In genomic region chr9:33307067-33307466, GRCh38 we compare ENCODE assay signal across 22 cellular contexts. TPM values are rescaled to one million over a fixed set of nuclear protein-coding genes. Genes with fewer than 3 reads are reported as not detected.
DNase-seq lines count a peak whose midpoint lies in the region; ATAC-seq, FAIRE-seq and TF ChIP-seq lines count a peak whose summit lies in the region.
"Had no signal": no experiment of that assay in that cellular context is flagged by ENCODE, and none has a peak within 500 bp of the region (broad histone marks: within the 10 kb centered on the region; RNA-seq: fewer than 3 reads in every experiment).

No MANE protein-coding gene starts in this region.

- ATAC-seq in activated CD8-positive, alpha-beta T cell treated with anti-CD3 and anti-CD28 coated beads for 36 hours: no peak
- no peak for ATAC-seq in activated CD8-positive, alpha-beta T cell treated with anti-CD3 and anti-CD28 coated beads, Interleukin-2, amount 10 ng/mL, durations not matched to agents 7 days and 5 days
- no peak for ATAC-seq in T-helper 17 cell
- ATAC-seq: GM12878 had no signal

- TF ChIP-seq CTCF in activated CD8-positive, alpha-beta T cell treated with anti-CD3 and anti-CD28 coated beads for 36 hours (IDR thresholded peaks at IDR 0.05): no peak
- TF ChIP-seq CTCF in osteocyte (IDR thresholded peaks at IDR 0.05): no peak

- no peaks in the 10 kb centered on the region for H3K9me3 Mint-ChIP-seq in activated CD8-positive, alpha-beta T cell treated with anti-CD3 and anti-CD28 coated beads for 36 hours
- H3K9me3 Mint-ChIP-seq in activated CD8-positive, alpha-beta T cell treated with anti-CD3 and anti-CD28 coated beads, Interleukin-2, amount 10 ng/mL, durations not matched to agents 7 days and 5 days (ENCODE audit: insufficient read depth): no peaks in the 10 kb centered on the region
- no peaks in the 10 kb centered on the region for H3K9me3 Mint-ChIP-seq in osteocyte (ENCODE audit: unreplicated experiment)
- H3K9me3 Mint-ChIP-seq: CD4-positive, alpha-beta T cell had no signal

- POLR2A ChIA-PET in activated CD8-positive, alpha-beta T cell treated with anti-CD3 and anti-CD28 coated beads for 36 hours (lab: Charles Lee): interaction anchor here (1.2 kb wide), 1 partner anchor 25 kb away, joined by 3 read pairs; no protein-coding TSS in a partner anchor
- POLR2A ChIA-PET in activated CD8-positive, alpha-beta T cell treated with anti-CD3 and anti-CD28 coated beads, Interleukin-2, amount 10 ng/mL, durations not matched to agents 7 days and 5 days (lab: Charles Lee): no interaction called here
- POLR2A ChIA-PET in HEK293T (lab: Yijun Ruan, JAX): no interaction called here

- DNase-seq in activated CD8-positive, alpha-beta T cell treated with anti-CD3 and anti-CD28 coated beads for 36 hours: no peak
- DNase-seq in activated CD8-positive, alpha-beta T cell treated with anti-CD3 and anti-CD28 coated beads, Interleukin-2, amount 10 ng/mL, durations not matched to agents 7 days and 5 days: no peak
- DNase-seq in T-helper 17 cell: no peak
- DNase-seq in astrocyte of the hippocampus (ENCODE audit: low read depth, low spot score): peak; percentile 88
- DNase-seq in osteocyte (ENCODE audit: extremely low spot score, unreplicated experiment): peak; percentile 2
- DNase-seq in HEK293T (ENCODE audit: extremely low spot score): no peak
- no peak for DNase-seq in SKM-1 treated with dmso at 0.1 percent for 144 hours (lab: John Stamatoyannopoulos, UW; ENCODE audit: unreplicated experiment)
- no peak for DNase-seq in GM19239 (ENCODE audit: insufficient read length, low spot score)
- DNase-seq: CD4-positive, alpha-beta T cell; DMS153; GM23248; HCEC 1CT; MM.1S; NCI-H1092 treated with DMSO at 0.1 percent for 48 hours; NCI-H146; NCI-H2081 treated with DMSO at 0.1 percent for 48 hours; NCI-H748 treated with DMSO at 0.1 percent for 48 hours; NK-92 treated with Interleukin-12 subunit alpha and Interleukin-12 subunit beta, amount 100 ng/mL, for 24 hours; Peyer's patch had no signal

- CTCF ChIA-PET in activated CD8-positive, alpha-beta T cell treated with anti-CD3 and anti-CD28 coated beads for 36 hours (lab: Charles Lee): no interaction called here
- CTCF ChIA-PET in activated CD8-positive, alpha-beta T cell treated with anti-CD3 and anti-CD28 coated beads, Interleukin-2, amount 10 ng/mL, durations not matched to agents 7 days and 5 days (lab: Charles Lee): no interaction called here
- CTCF ChIA-PET in HEK293T (lab: Yijun Ruan, JAX): no interaction called here

- no peak for FAIRE-seq in GM19239 (lab: Jason Lieb, UNC)
- FAIRE-seq: A204.1, GM12878, HTR-8/SVneo had no signal

- H3K4me3 Mint-ChIP-seq in activated CD8-positive, alpha-beta T cell treated with anti-CD3 and anti-CD28 coated beads for 36 hours: no peak overlapping the region
- no peak overlapping the region for H3K4me3 Mint-ChIP-seq in activated CD8-positive, alpha-beta T cell treated with anti-CD3 and anti-CD28 coated beads, Interleukin-2, amount 10 ng/mL, durations not matched to agents 7 days and 5 days
- H3K4me3 Mint-ChIP-seq in T-helper 17 cell (no peak overlapping the region), osteocyte (ENCODE audit: unreplicated experiment) (no peak overlapping the region)
- H3K4me3 Mint-ChIP-seq: CD4-positive, alpha-beta T cell had no signal

- peak overlapping the region; percentile 16 for H3K27ac Mint-ChIP-seq in activated CD8-positive, alpha-beta T cell treated with anti-CD3 and anti-CD28 coated beads for 36 hours
- no peak overlapping the region for H3K27ac Mint-ChIP-seq in activated CD8-positive, alpha-beta T cell treated with anti-CD3 and anti-CD28 coated beads, Interleukin-2, amount 10 ng/mL, durations not matched to agents 7 days and 5 days
- H3K27ac Mint-ChIP-seq in T-helper 17 cell: peak overlapping the region; percentile 47
- no peak overlapping the region for H3K27ac Mint-ChIP-seq in osteocyte (ENCODE audit: unreplicated experiment)
- H3K27ac Mint-ChIP-seq: CD4-positive, alpha-beta T cell had no signal

- intact Hi-C loops in activated CD8-positive, alpha-beta T cell treated with anti-CD3 and anti-CD28 coated beads for 36 hours (cut with micrococcal nuclease): no loop called here

- H3K27me3 Mint-ChIP-seq in activated CD8-positive, alpha-beta T cell treated with anti-CD3 and anti-CD28 coated beads for 36 hours: no peaks in the 10 kb centered on the region
- H3K27me3 Mint-ChIP-seq in activated CD8-positive, alpha-beta T cell treated with anti-CD3 and anti-CD28 coated beads, Interleukin-2, amount 10 ng/mL, durations not matched to agents 7 days and 5 days (ENCODE audit: low read depth): no peaks in the 10 kb centered on the region
- H3K27me3 Mint-ChIP-seq in T-helper 17 cell (no peaks in the 10 kb centered on the region), osteocyte (ENCODE audit: unreplicated experiment) (no peaks in the 10 kb centered on the region)
- H3K27me3 Mint-ChIP-seq: CD4-positive, alpha-beta T cell had no signal

- H3K4me1 Mint-ChIP-seq in activated CD8-positive, alpha-beta T cell treated with anti-CD3 and anti-CD28 coated beads for 36 hours (ENCODE audit: low read depth): peaks cover 11% of the 10 kb centered on the region
- H3K4me1 Mint-ChIP-seq in activated CD8-positive, alpha-beta T cell treated with anti-CD3 and anti-CD28 coated beads, Interleukin-2, amount 10 ng/mL, durations not matched to agents 7 days and 5 days (ENCODE audit: low read depth): peaks cover 9% of the 10 kb centered on the region
- H3K4me1 Mint-ChIP-seq in T-helper 17 cell: peaks cover 4% of the 10 kb centered on the region
- no peaks in the 10 kb centered on the region for H3K4me1 Mint-ChIP-seq in osteocyte (ENCODE audit: unreplicated experiment)

- H3K9me3 ChIP-seq in T-helper 17 cell (ENCODE audit: control insufficient read depth, low read length, poor library complexity, severe bottlenecking): no peaks in the 10 kb centered on the region
- H3K9me3 ChIP-seq: Peyer's patch had no signal

- peaks cover 38% of the 10 kb centered on the region for H3K36me3 Mint-ChIP-seq in activated CD8-positive, alpha-beta T cell treated with anti-CD3 and anti-CD28 coated beads for 36 hours (ENCODE audit: low read depth)
- peaks cover 44% of the 10 kb centered on the region for H3K36me3 Mint-ChIP-seq in activated CD8-positive, alpha-beta T cell treated with anti-CD3 and anti-CD28 coated beads, Interleukin-2, amount 10 ng/mL, durations not matched to agents 7 days and 5 days (ENCODE audit: low read depth)
- H3K36me3 Mint-ChIP-seq in T-helper 17 cell (ENCODE audit: low read depth) (peaks cover 7% of the 10 kb centered on the region), osteocyte (ENCODE audit: unreplicated experiment) (peaks cover 46% of the 10 kb centered on the region)

TF ChIP-seq in HEK293T, 16 proteins besides CTCF, POLR2A, EP300 and RAD21:
- TF ChIP-seq CTBP1 (IDR thresholded peaks at IDR 0.05; ENCODE audit: borderline replicate concordance) (no peak), TARDBP (IDR thresholded peaks at IDR 0.05) (no peak)

RNA-seq across cellular contexts. Expression of gene NFX1, which starts 16.8 kb away (rescaled TPM):
- total RNA-seq in activated CD8-positive, alpha-beta T cell treated with anti-CD3 and anti-CD28 coated beads for 36 hours: 10 to 100 TPM; 37.4 to 38.9 TPM
- 10 to 100 TPM; 38.8 to 39.8 TPM for total RNA-seq in activated CD8-positive, alpha-beta T cell treated with anti-CD3 and anti-CD28 coated beads, Interleukin-2, amount 10 ng/mL, durations not matched to agents 7 days and 5 days
- 10 to 100 TPM; 32.2 to 42.0 TPM for total RNA-seq in T-helper 17 cell
- 36.1 and 39.9 TPM in 2 replicates for total RNA-seq in osteocyte

RNA-seq across cellular contexts. Expression of gene CHMP5, which starts 42.2 kb away (rescaled TPM):
- total RNA-seq in activated CD8-positive, alpha-beta T cell treated with anti-CD3 and anti-CD28 coated beads for 36 hours: 10 to 100 TPM; 64.6 to 74.2 TPM
- 10 to 100 TPM; 83.0 to 85.5 TPM for total RNA-seq in activated CD8-positive, alpha-beta T cell treated with anti-CD3 and anti-CD28 coated beads, Interleukin-2, amount 10 ng/mL, durations not matched to agents 7 days and 5 days
- total RNA-seq in T-helper 17 cell (10 to 100 TPM; 22.6 to 23.3 TPM), osteocyte (63.7 and 64.4 TPM in 2 replicates)

RNA-seq across cellular contexts. Expression of gene BAG1, which starts 42.6 kb away (rescaled TPM):
- total RNA-seq in activated CD8-positive, alpha-beta T cell treated with anti-CD3 and anti-CD28 coated beads for 36 hours: 10 to 100 TPM; 55.6 to 61.6 TPM
- 10 to 100 TPM; 95.5 to 96.3 TPM for total RNA-seq in activated CD8-positive, alpha-beta T cell treated with anti-CD3 and anti-CD28 coated beads, Interleukin-2, amount 10 ng/mL, durations not matched to agents 7 days and 5 days
- 10 to 100 TPM; 51.6 to 62.5 TPM for total RNA-seq in T-helper 17 cell
- total RNA-seq in osteocyte: 64.5 and 73.9 TPM in 2 replicates

Comparison
In these comparisons a context has a peak if more than half of its experiments do, and no peak if none do; other contexts are left out.
1. H3K27ac Mint-ChIP-seq: peak in activated CD8-positive, alpha-beta T cell treated with anti-CD3 and anti-CD28 coated beads for 36 hours (single experiment) and T-helper 17 cell (single experiment); none in activated CD8-positive, alpha-beta T cell treated with anti-CD3 and anti-CD28 coated beads, Interleukin-2, amount 10 ng/mL, durations not matched to agents 7 days and 5 days (single experiment) and osteocyte (single experiment).
2. DNase-seq: peak in astrocyte of the hippocampus (single experiment) and osteocyte (single experiment); none in activated CD8-positive, alpha-beta T cell treated with anti-CD3 and anti-CD28 coated beads for 36 hours (single experiment), activated CD8-positive, alpha-beta T cell treated with anti-CD3 and anti-CD28 coated beads, Interleukin-2, amount 10 ng/mL, durations not matched to agents 7 days and 5 days (single experiment), T-helper 17 cell (0 of 3), HEK293T (single experiment), SKM-1 treated with dmso at 0.1 percent for 144 hours (single experiment) and GM19239 (single experiment).